Comparison of ENCODE assay signal across 22 cellular contexts in genomic region chr5:40585537-40586267, GRCh38.
DNase-seq lines count a peak whose midpoint lies in the region; ATAC-seq, FAIRE-seq and TF ChIP-seq lines count a peak whose summit lies in the region.
"Had no signal": no experiment of that assay in that cellular context is flagged by ENCODE, and none has a peak within 500 bp of the region (broad histone marks: within the 10 kb centered on the region; RNA-seq: fewer than 3 reads in every experiment).

No MANE protein-coding gene starts in this region.

- no TSS peak for BruUV-seq in GM12878 (replicated peaks; lab: Mats Ljungman, UMichigan)

- H3K4me1 ChIP-seq in GM12878 (ENCODE audit: control insufficient read depth, insufficient read depth, low read length) (no peaks in the 10 kb centered on the region), mucosa of descending colon (ENCODE audit: low read depth) (no peaks in the 10 kb centered on the region)
- H3K4me1 ChIP-seq: A549, BE2C had no signal

- no peak overlapping the region for H2AFZ ChIP-seq in GM12878 (ENCODE audit: control insufficient read depth, low read depth, low read length)
- H2AFZ ChIP-seq: GM23338 had no signal

- H3K27ac ChIP-seq in GM12878 (ENCODE audit: control insufficient read depth, insufficient read depth): no peak overlapping the region
- H3K27ac ChIP-seq: A549, C4-2B, KMS-11 had no signal

- 45% methylated on average over 5 of the region's 5 CpGs for WGBS in GM12878 (ENCODE audit: insufficient coverage, insufficient replicate concordance, low lambda C conversion rate, missing lambda C conversion rate)

- no peaks in the 10 kb centered on the region for H3K27me3 ChIP-seq in GM12878 (replicated peaks in 1 of 2; ENCODE audit: control insufficient read depth in 2 of 2, insufficient read depth in 2 of 2, low read length in 1 of 2)
- H3K27me3 ChIP-seq: BE2C had no signal

- H3K9me3 ChIP-seq in GM12878 (replicated peaks; ENCODE audit: control insufficient read depth, insufficient read depth, low read length) (no peaks in the 10 kb centered on the region; the same call in 2 of the 3 replicates), mucosa of descending colon (no peaks in the 10 kb centered on the region)
- H3K9me3 ChIP-seq: A549, BE2C had no signal

- H3K4me3 ChIP-seq in GM12878: no peak overlapping the region
- no peak overlapping the region for H3K4me3 ChIP-seq in mucosa of descending colon
- H3K4me3 ChIP-seq: A549, GM23338 had no signal

- TF ChIP-seq RAD21 in GM12878 (IDR thresholded peaks at IDR 0.05; ENCODE audit: insufficient read depth, low read depth, low read length): no peak

- intact Hi-C loops in GM12878 (cut with micrococcal nuclease; ENCODE audit: unreplicated experiment) (no loop called here), mucosa of descending colon (cut with DNase I, micrococcal nuclease) (no loop called here)

- CTCF ChIA-PET in GM12878 (lab: Yijun Ruan, JAX): interaction anchor here (1.0 kb wide), 1 partner anchor 11 kb away, joined by 3 read pairs; no protein-coding TSS in a partner anchor

- RAD21 ChIA-PET in GM12878 (lab: Charles Lee; ENCODE audit: unreplicated experiment): no interaction called here

- in situ Hi-C loops in GM12878 (cut with MboI): no loop called here

- TF ChIP-seq CTCF in GM12878 (IDR thresholded peaks at IDR 0.05 in 2 of 3, conservative IDR thresholded peaks at IDR 0.05 in 1 of 3; ENCODE audit: control insufficient read depth in 2 of 3, extremely low read depth in 1 of 3, insufficient read depth in 1 of 3, low read depth in 3 of 3, low read length in 3 of 3) (no peak), neural crest cell (conservative IDR thresholded peaks at IDR 0.05) (no peak), mucosa of descending colon (IDR thresholded peaks at IDR 0.05) (no peak)

- TF ChIP-seq POLR2A in GM12878 (IDR thresholded peaks at IDR 0.05; ENCODE audit: low read depth, low read length): no peak

- H3K4me3 Mint-ChIP-seq in neural crest cell: no peak overlapping the region
- H3K4me3 Mint-ChIP-seq: GM23338, H9, IgD-negative memory B cell had no signal

- H3K27ac Mint-ChIP-seq in neural crest cell (ENCODE audit: unreplicated experiment): peak overlapping the region; percentile 36
- H3K27ac Mint-ChIP-seq: GM23338, H9, IgD-negative memory B cell had no signal

- DNase-seq in GM12878 (ENCODE audit: low read depth, low spot score) (no peak), neural crest cell (ENCODE audit: low read depth, low spot score) (no peak), GDM1 (lab: John Stamatoyannopoulos, UW) (no peak), NCI-H1048 (lab: John Stamatoyannopoulos, UW) (no peak), mucosa of descending colon (no peak)
- no peak for DNase-seq in stimulated activated CD4-positive, alpha-beta T cell treated with anti-CD3 and anti-CD28 coated beads, Interleukin-4, amount 100 ng/mL, for 24 hours
- DNase-seq: BE2C; CD4-positive, alpha-beta memory T cell; COR-L47; DMS153; DMS79 treated with DMSO at 0.1 percent for 48 hours; EL; H9 had no signal

- H3K27me3 Mint-ChIP-seq in neural crest cell (ENCODE audit: low read depth): no peaks in the 10 kb centered on the region
- H3K27me3 Mint-ChIP-seq: IgD-negative memory B cell had no signal

- peaks cover 5% of the 10 kb centered on the region for H3K9me3 Mint-ChIP-seq in neural crest cell
- H3K9me3 Mint-ChIP-seq: GM23338, H9 had no signal

- H3K36me3 ChIP-seq in GM12878 (ENCODE audit: control insufficient read depth in 2 of 2, insufficient read depth in 2 of 2, low read length in 1 of 2) (no peaks in the 10 kb centered on the region), mucosa of descending colon (ENCODE audit: low read depth) (no peaks in the 10 kb centered on the region)
- H3K36me3 ChIP-seq: BE2C had no signal

- no peak overlapping the region for H3K4me2 ChIP-seq in GM12878 (ENCODE audit: control insufficient read depth, insufficient read depth)
- H3K4me2 ChIP-seq: A549, GM23338, KMS-11 had no signal

- no peaks in the 10 kb centered on the region for H3K36me3 Mint-ChIP-seq in neural crest cell (ENCODE audit: low read depth)
- H3K36me3 Mint-ChIP-seq: CD4-positive, alpha-beta memory T cell; IgD-negative memory B cell had no signal

- no peaks in the 10 kb centered on the region for H3K79me2 ChIP-seq in GM12878 (ENCODE audit: control insufficient read depth, insufficient read depth, low read length)

- no peaks in the 10 kb centered on the region for H4K20me1 ChIP-seq in GM12878 (ENCODE audit: control insufficient read depth, insufficient read depth)

- ATAC-seq in GM19372 (IDR thresholded peaks at IDR 0.05; ENCODE audit: low read depth, unreplicated experiment) (peak; percentile 75), HG02870 (IDR thresholded peaks at IDR 0.05; ENCODE audit: unreplicated experiment) (peak; percentile 58), GM12878 (no peak), mucosa of descending colon (no peak)
- ATAC-seq: A549, GM23338 had no signal

- POLR2A ChIA-PET in GM12878 (lab: Charles Lee): interaction anchor here (0.5 kb wide), 1 partner anchor 21 kb away, joined by 7 read pairs; no protein-coding TSS in a partner anchor

- H3K9ac ChIP-seq in GM12878 (ENCODE audit: control insufficient read depth, insufficient read depth, low read length): no peak overlapping the region
- H3K9ac ChIP-seq: KMS-11 had no signal

- H3K4me1 Mint-ChIP-seq in neural crest cell: peaks cover 9% of the 10 kb centered on the region
- H3K4me1 Mint-ChIP-seq: GM23338, H9 had no signal

- SMC1A ChIA-PET in GM12878 (lab: Charles Lee; ENCODE audit: uncharacterized antibody, unreplicated experiment): interaction anchor here (1.1 kb wide), 1 partner anchor 13 kb away, joined by 3 read pairs; no protein-coding TSS in a partner anchor

- no peak for TF ChIP-seq EP300 in GM12878 (IDR thresholded peaks at IDR 0.05; ENCODE audit: borderline replicate concordance in 1 of 2, control insufficient read depth in 1 of 2, low read depth in 2 of 2, low read length in 2 of 2)

- FAIRE-seq in GM12878 (lab: Jason Lieb, UNC): no peak
- FAIRE-seq: A549, D721Med, G401.6 had no signal

TF ChIP-seq in GM12878, 131 proteins besides CTCF, POLR2A, EP300 and RAD21:
- TF ChIP-seq RUNX3 (IDR thresholded peaks at IDR 0.05; ENCODE audit: low read length) (peak; percentile 40; the same call in 1 of the 2 replicates), ZNF274 (IDR thresholded peaks at IDR 0.05; ENCODE audit: insufficient read depth, insufficient read length) (no peak), KDM1A (IDR thresholded peaks at IDR 0.05; ENCODE audit: borderline replicate concordance) (no peak), BACH1 (IDR thresholded peaks at IDR 0.05; ENCODE audit: borderline replicate concordance) (no peak), RELA (IDR thresholded peaks at IDR 0.05; ENCODE audit: borderline replicate concordance, partially characterized antibody) (no peak)
- TF ChIP-seq, protein P1, sequence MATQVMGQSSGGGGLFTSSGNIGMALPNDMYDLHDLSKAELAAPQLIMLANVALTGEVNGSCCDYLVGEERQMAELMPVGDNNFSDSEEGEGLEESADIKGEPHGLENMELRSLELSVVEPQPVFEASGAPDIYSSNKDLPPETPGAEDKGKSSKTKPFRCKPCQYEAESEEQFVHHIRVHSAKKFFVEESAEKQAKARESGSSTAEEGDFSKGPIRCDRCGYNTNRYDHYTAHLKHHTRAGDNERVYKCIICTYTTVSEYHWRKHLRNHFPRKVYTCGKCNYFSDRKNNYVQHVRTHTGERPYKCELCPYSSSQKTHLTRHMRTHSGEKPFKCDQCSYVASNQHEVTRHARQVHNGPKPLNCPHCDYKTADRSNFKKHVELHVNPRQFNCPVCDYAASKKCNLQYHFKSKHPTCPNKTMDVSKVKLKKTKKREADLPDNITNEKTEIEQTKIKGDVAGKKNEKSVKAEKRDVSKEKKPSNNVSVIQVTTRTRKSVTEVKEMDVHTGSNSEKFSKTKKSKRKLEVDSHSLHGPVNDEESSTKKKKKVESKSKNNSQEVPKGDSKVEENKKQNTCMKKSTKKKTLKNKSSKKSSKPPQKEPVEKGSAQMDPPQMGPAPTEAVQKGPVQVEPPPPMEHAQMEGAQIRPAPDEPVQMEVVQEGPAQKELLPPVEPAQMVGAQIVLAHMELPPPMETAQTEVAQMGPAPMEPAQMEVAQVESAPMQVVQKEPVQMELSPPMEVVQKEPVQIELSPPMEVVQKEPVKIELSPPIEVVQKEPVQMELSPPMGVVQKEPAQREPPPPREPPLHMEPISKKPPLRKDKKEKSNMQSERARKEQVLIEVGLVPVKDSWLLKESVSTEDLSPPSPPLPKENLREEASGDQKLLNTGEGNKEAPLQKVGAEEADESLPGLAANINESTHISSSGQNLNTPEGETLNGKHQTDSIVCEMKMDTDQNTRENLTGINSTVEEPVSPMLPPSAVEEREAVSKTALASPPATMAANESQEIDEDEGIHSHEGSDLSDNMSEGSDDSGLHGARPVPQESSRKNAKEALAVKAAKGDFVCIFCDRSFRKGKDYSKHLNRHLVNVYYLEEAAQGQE (IDR thresholded peaks at IDR 0.05; ENCODE audit: low read depth, low read length): no peak
- TF ChIP-seq, protein P2, sequence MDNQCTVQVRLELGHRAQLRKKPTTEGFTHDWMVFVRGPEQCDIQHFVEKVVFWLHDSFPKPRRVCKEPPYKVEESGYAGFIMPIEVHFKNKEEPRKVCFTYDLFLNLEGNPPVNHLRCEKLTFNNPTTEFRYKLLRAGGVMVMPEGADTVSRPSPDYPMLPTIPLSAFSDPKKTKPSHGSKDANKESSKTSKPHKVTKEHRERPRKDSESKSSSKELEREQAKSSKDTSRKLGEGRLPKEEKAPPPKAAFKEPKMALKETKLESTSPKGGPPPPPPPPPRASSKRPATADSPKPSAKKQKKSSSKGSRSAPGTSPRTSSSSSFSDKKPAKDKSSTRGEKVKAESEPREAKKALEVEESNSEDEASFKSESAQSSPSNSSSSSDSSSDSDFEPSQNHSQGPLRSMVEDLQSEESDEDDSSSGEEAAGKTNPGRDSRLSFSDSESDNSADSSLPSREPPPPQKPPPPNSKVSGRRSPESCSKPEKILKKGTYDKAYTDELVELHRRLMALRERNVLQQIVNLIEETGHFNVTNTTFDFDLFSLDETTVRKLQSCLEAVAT (IDR thresholded peaks at IDR 0.05): no peak
- TF ChIP-seq, protein P3, sequence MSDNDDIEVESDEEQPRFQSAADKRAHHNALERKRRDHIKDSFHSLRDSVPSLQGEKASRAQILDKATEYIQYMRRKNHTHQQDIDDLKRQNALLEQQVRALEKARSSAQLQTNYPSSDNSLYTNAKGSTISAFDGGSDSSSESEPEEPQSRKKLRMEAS (IDR thresholded peaks at IDR 0.05; ENCODE audit: low read depth, low read length): no peak

Comparison
In these comparisons a context has a peak if more than half of its experiments do, and no peak if none do; other contexts are left out.
1. ATAC-seq: peak in GM19372 (single experiment) and HG02870 (single experiment); none in GM12878 (single experiment) and mucosa of descending colon (single experiment).